Comparison of ENCODE assay signal across 8 cellular contexts in genomic region chr1:236502972-236503639, GRCh38. TPM values are rescaled to one million over a fixed set of nuclear protein-coding genes. Genes with fewer than 3 reads are reported as not detected.
DNase-seq lines count a peak whose midpoint lies in the region; ATAC-seq and TF ChIP-seq lines count a peak whose summit lies in the region.

No MANE protein-coding gene starts in this region.

- H3K36me3 Mint-ChIP-seq in activated T-helper 1 cell treated with anti-CD3 and anti-CD28 coated beads, Interleukin-12 subunit alpha, Interleukin-12 subunit beta, Interleukin-2, Interleukin-4 antibody, amounts not matched to agents 30 ng/mL and 10 ng/mL and 1 ng/mL, durations not matched to agents 14 hours and 24 hours and 36 hours (ENCODE audit: low read depth) = no peaks in the 10 kb centered on the region
- H3K36me3 Mint-ChIP-seq in osteocyte (ENCODE audit: unreplicated experiment) = no peaks in the 10 kb centered on the region

- H3K4me3 Mint-ChIP-seq in activated T-helper 1 cell treated with anti-CD3 and anti-CD28 coated beads, Interleukin-12 subunit alpha, Interleukin-12 subunit beta, Interleukin-2, Interleukin-4 antibody, amounts not matched to agents 30 ng/mL and 10 ng/mL and 1 ng/mL, durations not matched to agents 14 hours and 24 hours and 36 hours = peak overlapping the region; percentile 30
- peak overlapping the region; percentile 59 for H3K4me3 Mint-ChIP-seq in osteocyte (ENCODE audit: unreplicated experiment)

- H3K27ac Mint-ChIP-seq in activated T-helper 1 cell treated with anti-CD3 and anti-CD28 coated beads, Interleukin-12 subunit alpha, Interleukin-12 subunit beta, Interleukin-2, Interleukin-4 antibody, amounts not matched to agents 30 ng/mL and 10 ng/mL and 1 ng/mL, durations not matched to agents 14 hours and 24 hours and 36 hours = peak overlapping the region; percentile 53
- peak overlapping the region; percentile 77 for H3K27ac Mint-ChIP-seq in osteocyte (ENCODE audit: unreplicated experiment)

- ATAC-seq in GM19397 (IDR thresholded peaks at IDR 0.05; ENCODE audit: unreplicated experiment) = no peak

- intact Hi-C loops in activated T-helper 1 cell treated with anti-CD3 and anti-CD28 coated beads, Interleukin-12 subunit alpha, Interleukin-12 subunit beta, Interleukin-2, Interleukin-4 antibody, amounts not matched to agents 30 ng/mL and 10 ng/mL and 1 ng/mL, durations not matched to agents 14 hours and 24 hours and 36 hours (cut with micrococcal nuclease) = no loop called here

- peak; percentile 93 for DNase-seq in Daoy (ENCODE audit: low read depth)
- peak; percentile 49 for DNase-seq in HuH-7.5 (ENCODE audit: low spot score)
- DNase-seq in activated T-helper 1 cell treated with anti-CD3 and anti-CD28 coated beads, Interleukin-12 subunit alpha, Interleukin-12 subunit beta, Interleukin-2, Interleukin-4 antibody, amounts not matched to agents 30 ng/mL and 10 ng/mL and 1 ng/mL, durations not matched to agents 14 hours and 24 hours and 36 hours (ENCODE audit: low spot score) = no peak
- peak; percentile 24 for DNase-seq in germinal center (ENCODE audit: low spot score)
- DNase-seq in osteocyte (ENCODE audit: extremely low spot score, unreplicated experiment) = no peak
- no peak for DNase-seq in NCI-H1048 (lab: John Stamatoyannopoulos, UW)
- no peak for DNase-seq in NCI-H1694 (lab: John Stamatoyannopoulos, UW)

- H3K4me1 Mint-ChIP-seq in activated T-helper 1 cell treated with anti-CD3 and anti-CD28 coated beads, Interleukin-12 subunit alpha, Interleukin-12 subunit beta, Interleukin-2, Interleukin-4 antibody, amounts not matched to agents 30 ng/mL and 10 ng/mL and 1 ng/mL, durations not matched to agents 14 hours and 24 hours and 36 hours (ENCODE audit: low read depth) = peaks cover 13% of the 10 kb centered on the region
- H3K4me1 Mint-ChIP-seq in osteocyte (ENCODE audit: unreplicated experiment) = peaks cover 34% of the 10 kb centered on the region

- peaks cover 3% of the 10 kb centered on the region for H3K27me3 Mint-ChIP-seq in activated T-helper 1 cell treated with anti-CD3 and anti-CD28 coated beads, Interleukin-12 subunit alpha, Interleukin-12 subunit beta, Interleukin-2, Interleukin-4 antibody, amounts not matched to agents 30 ng/mL and 10 ng/mL and 1 ng/mL, durations not matched to agents 14 hours and 24 hours and 36 hours (ENCODE audit: insufficient read depth)
- H3K27me3 Mint-ChIP-seq in osteocyte (ENCODE audit: unreplicated experiment) = no peaks in the 10 kb centered on the region

- H3K9me3 Mint-ChIP-seq in activated T-helper 1 cell treated with anti-CD3 and anti-CD28 coated beads, Interleukin-12 subunit alpha, Interleukin-12 subunit beta, Interleukin-2, Interleukin-4 antibody, amounts not matched to agents 30 ng/mL and 10 ng/mL and 1 ng/mL, durations not matched to agents 14 hours and 24 hours and 36 hours = no peaks in the 10 kb centered on the region
- no peaks in the 10 kb centered on the region for H3K9me3 Mint-ChIP-seq in osteocyte (ENCODE audit: unreplicated experiment)

- no peak for TF ChIP-seq CTCF in osteocyte (IDR thresholded peaks at IDR 0.05)

RNA-seq across cellular contexts. Expression of gene LGALS8, which starts 20.7 kb away (rescaled TPM):
- total RNA-seq in Daoy (2014; rRNA removed; shearing (Covaris generic)) = 89.3 and 97.9 TPM in 2 replicates
- 56.6 and 66.2 TPM in 2 replicates for total RNA-seq in activated T-helper 1 cell treated with anti-CD3 and anti-CD28 coated beads, Interleukin-12 subunit alpha, Interleukin-12 subunit beta, Interleukin-2, Interleukin-4 antibody, amounts not matched to agents 30 ng/mL and 10 ng/mL and 1 ng/mL, durations not matched to agents 14 hours and 24 hours and 36 hours
- 30.0 and 32.4 TPM in 2 replicates for total RNA-seq in osteocyte

Comparison
In these comparisons a context has a peak if more than half of its experiments do, and no peak if none do; other contexts are left out.
1. DNase-seq: peak in Daoy (single experiment), HuH-7.5 (single experiment) and germinal center (single experiment); none in activated T-helper 1 cell treated with anti-CD3 and anti-CD28 coated beads, Interleukin-12 subunit alpha, Interleukin-12 subunit beta, Interleukin-2, Interleukin-4 antibody, amounts not matched to agents 30 ng/mL and 10 ng/mL and 1 ng/mL, durations not matched to agents 14 hours and 24 hours and 36 hours (single experiment), osteocyte (single experiment), NCI-H1048 (single experiment) and NCI-H1694 (single experiment).